In genomic region chr1:3560199-3560955, GRCh38 we compare ENCODE assay signal across 1 cellular context.
TF ChIP-seq lines count a peak whose summit lies in the region.

No MANE protein-coding gene starts in this region.

TF ChIP-seq in HepG2, 621 proteins besides CTCF, POLR2A, EP300 and RAD21:
- TF ChIP-seq TEAD2 (CRISPR knock-in tag; IDR thresholded peaks at IDR 0.05) (no peak), ZSCAN25 (CRISPR knock-in tag; IDR thresholded peaks at IDR 0.05) (peak; percentile 97), HNF4A (CRISPR knock-in tag; IDR thresholded peaks at IDR 0.05) (peak; percentile 20; the same call in 1 of the 2 replicates)
